In genomic region chr19:32674153-32674958, GRCh38 we compare ENCODE assay signal across 8 cellular contexts. TPM values are rescaled to one million over a fixed set of nuclear protein-coding genes. Genes with fewer than 3 reads are reported as not detected.
A peak's percentile ranks its signal among the peaks of the same experiment; 100 is the strongest.
DNase-seq lines count a peak whose midpoint lies in the region; ATAC-seq and TF ChIP-seq lines count a peak whose summit lies in the region.

No MANE protein-coding gene starts in this region.

- peak overlapping the region; percentile 78 to 88 for H3K27ac Mint-ChIP-seq in T-cell

- ATAC-seq in GM19351 (IDR thresholded peaks at IDR 0.05; ENCODE audit: unreplicated experiment) (peak; percentile 15), T-cell (replicated peaks in 1 of 4) (no peak), omental fat pad (ENCODE audit: low FRiP score) (no peak)
- no peak for ATAC-seq in activated CD4-positive, CD25-positive, alpha-beta regulatory T cell treated with anti-CD3 and anti-CD28 coated beads, Interleukin-2, amount 50 U/mL, for 24 hours

- CTCF ChIA-PET in AG04450 (lab: Charles Lee) = no interaction called here
- CTCF ChIA-PET in T-cell (lab: Charles Lee) = interaction anchor here in 1 of 2 donors (0.9 kb wide), 1 partner anchor 40 kb away, joined by 4 read pairs; no protein-coding TSS in a partner anchor

- H3K4me3 ChIP-seq in AG04450 (ENCODE audit: low read depth, low read length) (peak overlapping the region; percentile 89), fibroblast of mammary gland (ENCODE audit: control insufficient read depth, low read depth, low read length) (peak overlapping the region; percentile 84)

- DNase-seq in AG04450 (ENCODE audit: low read depth, low spot score) = no peak
- DNase-seq in T-cell = peak in 5 of 34 experiments; percentile 1 to 26 (median 6)
- DNase-seq in fibroblast of mammary gland (ENCODE audit: low read depth) = no peak
- peak; percentile 54 for DNase-seq in retina
- no peak for DNase-seq in omental fat pad (ENCODE audit: low spot score)
- no peak for DNase-seq in EL

- H3K27me3 Mint-ChIP-seq in T-cell = peaks cover 5 to 12% of the 10 kb centered on the region in 2 donors

- H3K9me3 Mint-ChIP-seq in T-cell = no peaks in the 10 kb centered on the region

- TF ChIP-seq CTCF in AG04450 (IDR thresholded peaks at IDR 0.05; ENCODE audit: low read depth, low read length) = no peak
- TF ChIP-seq CTCF in fibroblast of mammary gland (conservative IDR thresholded peaks at IDR 0.05; ENCODE audit: control insufficient read depth, insufficient read depth, low read depth, low read length) = no peak
- TF ChIP-seq CTCF in omental fat pad (IDR thresholded peaks at IDR 0.05) = no peak

- POLR2A ChIA-PET in AG04450 (lab: Yijun Ruan, JAX) = interaction anchor here (0.8 to 2.0 kb wide), 3 partner anchors 17 to 1650 kb away, joined by 3 to 7 read pairs (median 4); partner anchors contain the start of genes NUDT19 and PDCD5
- POLR2A ChIA-PET in T-cell (lab: Charles Lee) = interaction anchor here (0.6 kb wide), 2 partner anchors 56 to 139 kb away, joined by 3 to 5 read pairs; no protein-coding TSS in a partner anchor

- peaks cover 2% of the 10 kb centered on the region for H3K36me3 Mint-ChIP-seq in T-cell

- peaks cover 22% of the 10 kb centered on the region for H3K27me3 ChIP-seq in AG04450 (ENCODE audit: control insufficient read depth, insufficient read depth, low read length)

- H3K4me3 Mint-ChIP-seq in T-cell = peak overlapping the region; percentile 92 to 97 (median 96)

- H3K9me3 ChIP-seq in AG04450 (ENCODE audit: control insufficient read depth, insufficient read depth, low read length) = no peaks in the 10 kb centered on the region; the same call in 1 of the 2 replicates

- H3K27ac ChIP-seq in AG04450 (ENCODE audit: low read depth, low read length) = no peak overlapping the region

- peaks cover 43 to 54% (median 49%) of the 10 kb centered on the region in 3 donors for H3K4me1 Mint-ChIP-seq in T-cell

RNA-seq across cellular contexts. Expression of gene ANKRD27, which starts 0.6 kb away (rescaled TPM):
- 26.2 and 28.7 TPM in 2 replicates for polyA plus RNA-seq in AG04450 (2011; rRNA removed)
- 41.5 and 44.2 TPM in 2 replicates for polyA minus RNA-seq in AG04450 (2011; rRNA and poly(A)+ RNA removed)
- total RNA-seq in T-cell (10 to 100 TPM; 32.1 to 49.7 (median 42.7) TPM), omental fat pad (10 to 100 TPM; 22.7 to 38.5 (median 30.1) TPM)

RNA-seq across cellular contexts. Expression of gene RGS9BP, which starts 1.3 kb away (rescaled TPM):
- polyA plus RNA-seq in AG04450 (2011; rRNA removed) = 0.07 and 0.09 TPM in 2 replicates
- 0.18 TPM in 1 of 2 replicates, not detected in the other for polyA minus RNA-seq in AG04450 (2011; rRNA and poly(A)+ RNA removed)
- total RNA-seq in T-cell (under 1 TPM; 0.18 to 0.82 (median 0.51) TPM), omental fat pad (under 1 TPM; 0.19 to 0.79 (median 0.28) TPM)

RNA-seq across cellular contexts. Expression of gene NUDT19, which starts 17.3 kb away (rescaled TPM):
- polyA plus RNA-seq in AG04450 (2011; rRNA removed) = 4.8 and 5.3 TPM in 2 replicates
- polyA minus RNA-seq in AG04450 (2011; rRNA and poly(A)+ RNA removed) = 3.7 and 4.5 TPM in 2 replicates
- 10 to 100 TPM in 4 of 5 donors, 1 to 10 TPM in 1; 9.6 to 14.7 (median 11.5) TPM for total RNA-seq in T-cell
- total RNA-seq in omental fat pad = 10 to 100 TPM in 2 of 4 donors, 1 to 10 TPM in 2; 6.1 to 15.9 (median 9.7) TPM

RNA-seq across cellular contexts. Expression of gene TDRD12, which starts 45.2 kb away (rescaled TPM):
- polyA plus RNA-seq in AG04450 (2011; rRNA removed) = 0.07 and 0.09 TPM in 2 replicates
- 0.04 TPM in 1 of 2 replicates, not detected in the other for polyA minus RNA-seq in AG04450 (2011; rRNA and poly(A)+ RNA removed)
- total RNA-seq in T-cell (1 to 10 TPM in 2 of 5 donors, under 1 TPM in 3; 0.36 to 1.0 (median 0.63) TPM), omental fat pad (1 to 10 TPM in 1 of 4 donors, under 1 TPM in 1, not detected in 2; 0.50 to 1.3 TPM)
